In genomic region chr7:75955293-75955938, GRCh38 we compare ENCODE assay signal across 29 cellular contexts. TPM values are rescaled to one million over a fixed set of nuclear protein-coding genes. Genes with fewer than 3 reads are reported as not detected.
DNase-seq lines count a peak whose midpoint lies in the region; ATAC-seq and TF ChIP-seq lines count a peak whose summit lies in the region.
"Had no signal": no experiment of that assay in that cellular context is flagged by ENCODE, and none has a peak within 500 bp of the region (broad histone marks: within the 10 kb centered on the region; RNA-seq: fewer than 3 reads in every experiment).

No MANE protein-coding gene starts in this region.

- TF ChIP-seq EP300 in ovary (IDR thresholded peaks at IDR 0.05) = no peak

- no peak overlapping the region for H2BK120ac ChIP-seq in IMR-90 (ENCODE audit: low read depth, low read length)

- H2AK9ac ChIP-seq in IMR-90 (replicated peaks; ENCODE audit: low read depth, low read length, poor library complexity) = no peak overlapping the region

- H3K9me1 ChIP-seq in IMR-90 (ENCODE audit: insufficient read depth, low read length) = peaks cover 16% of the 10 kb centered on the region

- intact Hi-C loops in IMR-90 (cut with micrococcal nuclease) = no loop called here
- intact Hi-C loops in body of pancreas (cut with DNase I) = no loop called here
- intact Hi-C loops in thyroid gland (cut with DNase I) = no loop called here
- intact Hi-C loops in ovary (cut with DNase I) = no loop called here

- H3K4ac ChIP-seq in IMR-90 (ENCODE audit: low read depth, low read length) = no peak overlapping the region

- H3K56ac ChIP-seq in IMR-90 (ENCODE audit: extremely low read depth, insufficient read depth, low read length) = no peak overlapping the region

- 0 out of 2 replicates have a peak overlapping the region, but pooled peaks have one; percentile 24 for H2AK5ac ChIP-seq in IMR-90 (ENCODE audit: low read depth, low read length)

- no peak overlapping the region for H3K27ac ChIP-seq in IMR-90 (ENCODE audit: insufficient read depth, low read length)
- peak overlapping the region; percentile 1 to 88 (median 82) for H3K27ac ChIP-seq in body of pancreas
- peak overlapping the region; percentile 8 to 83 (median 79) for H3K27ac ChIP-seq in thyroid gland
- H3K27ac ChIP-seq in ovary = no peak overlapping the region
- H3K27ac ChIP-seq: C4-2B, coronary artery, heart left ventricle, prostate gland, SK-N-MC had no signal

- H3K27me3 ChIP-seq in IMR-90 (ENCODE audit: control insufficient read depth, insufficient read depth, low read length) = no peaks in the 10 kb centered on the region
- no peaks in the 10 kb centered on the region for H3K27me3 ChIP-seq in body of pancreas
- H3K27me3 ChIP-seq in thyroid gland = no peaks in the 10 kb centered on the region
- H3K27me3 ChIP-seq in ovary = no peaks in the 10 kb centered on the region
- H3K27me3 ChIP-seq: heart left ventricle had no signal

- no peak overlapping the region for H2BK15ac ChIP-seq in IMR-90 (ENCODE audit: low read depth, low read length)

- H3K79me1 ChIP-seq in IMR-90 (ENCODE audit: low read depth in 1 of 2, low read length in 2 of 2) = peaks cover 0 to 46% of the 10 kb centered on the region in 2 experiments; a peak in 2 of 4 replicates

- TF ChIP-seq POLR2A in IMR-90 (IDR thresholded peaks at IDR 0.05; ENCODE audit: low read depth, low read length) (no peak), body of pancreas (IDR thresholded peaks at IDR 0.05) (no peak), thyroid gland (IDR thresholded peaks at IDR 0.05) (no peak), ovary (IDR thresholded peaks at IDR 0.05) (no peak)

- POLR2A ChIA-PET in IMR-90 (lab: Charles Lee; ENCODE audit: unreplicated experiment) = no interaction called here

- WGBS in IMR-90 (ENCODE audit: extremely low coverage in 2 of 2, insufficient read length in 1 of 2), 2 experiments = 83 to 91% methylated on average over 2 to 4 of the region's 13 CpGs
- 88 to 91% methylated on average over 10 to 13 of the region's 13 CpGs for WGBS in body of pancreas, 2 donors
- 62 to 65% methylated on average over 13 of the region's 13 CpGs for WGBS in thyroid gland, 2 donors
- 90 to 93% (median 91%) methylated on average over 13 of the region's 13 CpGs for WGBS in ovary, 3 donors

- DNase-seq in IMR-90 (no peak), body of pancreas (no peak), medulla oblongata (ENCODE audit: extremely low spot score) (peak; percentile 48), thyroid gland (peak; percentile 79 to 84), COR-L47 (lab: John Stamatoyannopoulos, UW) (no peak), ovary (no peak)
- no peak for DNase-seq in activated CD4-positive, alpha-beta T cell treated with anti-CD3 and anti-CD28 coated beads for 4 hours
- DNase-seq: activated CD4-positive, alpha-beta T cell treated with anti-CD3 and anti-CD28 coated beads for 36 hours; activated naive CD4-positive, alpha-beta T cell treated with Interleukin-2 at 50 U/mL for 16 hours; activated T-cell treated with anti-CD3 and anti-CD28 coated beads, Interleukin-2, amount 50 U/mL, for 24 hours; amniotic stem cell; Calu3; DMS79 treated with DMSO at 0.1 percent for 48 hours; effector memory CD4-positive, alpha-beta T cell; foreskin fibroblast; NCI-H1105 treated with DMSO at 0.1 percent for 48 hours; NCI-H2029 treated with DMSO at 0.1 percent for 48 hours; NCI-H748 treated with DMSO at 0.1 percent for 48 hours; stimulated activated naive CD8-positive, alpha-beta T cell treated with anti-CD3 and anti-CD28 coated beads, Interleukin-15, Interleukin-2, amounts not matched to agents 100 U/mL and 50 U/mL, for 24 hours had no signal

- dilution Hi-C loops in IMR-90 (cut with HindIII; ENCODE audit: low sequenced_read_pairs, unreplicated experiment) = no loop called here

- H2BK5ac ChIP-seq in IMR-90 (ENCODE audit: low read depth, low read length, poor library complexity, severe bottlenecking) = no peak overlapping the region

- H3K9ac ChIP-seq in IMR-90 (ENCODE audit: low read depth, low read length) = no peak overlapping the region

- no peak overlapping the region for H3K18ac ChIP-seq in IMR-90 (ENCODE audit: low read depth, low read length)

- H3K9me3 ChIP-seq in IMR-90 (ENCODE audit: control insufficient read depth, insufficient read depth, low read length) (no peaks in the 10 kb centered on the region), body of pancreas (no peaks in the 10 kb centered on the region), thyroid gland (no peaks in the 10 kb centered on the region), ovary (no peaks in the 10 kb centered on the region)
- H3K9me3 ChIP-seq: HAP-1, heart left ventricle, prostate gland, thoracic aorta had no signal

- peaks cover 11% of the 10 kb centered on the region for H3K4me1 ChIP-seq in IMR-90 (ENCODE audit: control insufficient read depth, insufficient read depth, low read length)
- H3K4me1 ChIP-seq in body of pancreas = peaks cover 40% of the 10 kb centered on the region
- peaks cover 19 to 53% of the 10 kb centered on the region in 2 donors for H3K4me1 ChIP-seq in thyroid gland
- H3K4me1 ChIP-seq in ovary (ENCODE audit: insufficient read depth) = peaks cover 2% of the 10 kb centered on the region
- H3K4me1 ChIP-seq: HAP-1, prostate gland had no signal

- no peak overlapping the region for H2AFZ ChIP-seq in IMR-90 (replicated peaks; ENCODE audit: low read length, poor library complexity)

- TF ChIP-seq CTCF in IMR-90 (conservative IDR thresholded peaks at IDR 0.05; ENCODE audit: low read depth, low read length) = no peak
- no peak for TF ChIP-seq CTCF in body of pancreas (IDR thresholded peaks at IDR 0.05)
- no peak for TF ChIP-seq CTCF in thyroid gland (IDR thresholded peaks at IDR 0.05)
- no peak for TF ChIP-seq CTCF in ovary (IDR thresholded peaks at IDR 0.05)

- H3K36me3 ChIP-seq in IMR-90 (ENCODE audit: control insufficient read depth, insufficient read depth, low read length) (peaks cover 33% of the 10 kb centered on the region), body of pancreas (replicated peaks in 1 of 2; ENCODE audit: insufficient read depth in 1 of 2, low read depth in 2 of 2) (peaks cover 0 to 5% of the 10 kb centered on the region in 2 donors), thyroid gland (peaks cover 0 to 34% of the 10 kb centered on the region in 2 donors), ovary (no peaks in the 10 kb centered on the region)

- ATAC-seq in IMR-90 (ENCODE audit: low read depth) = no peak
- no peak for ATAC-seq in body of pancreas
- ATAC-seq: activated CD4-positive, alpha-beta T cell treated with anti-CD3 and anti-CD28 coated beads for 36 hours; esophagus mucosa; heart left ventricle; K562; stimulated activated naive CD8-positive, alpha-beta T cell treated with anti-CD3 and anti-CD28 coated beads, Interleukin-15, Interleukin-2, amounts not matched to agents 100 U/mL and 50 U/mL, for 24 hours had no signal

- no peak overlapping the region for H3K4me2 ChIP-seq in IMR-90 (ENCODE audit: low read depth, low read length)

- H4K91ac ChIP-seq in IMR-90 (ENCODE audit: insufficient read depth, low read depth, low read length) = no peak overlapping the region

- no TSS peak for BruUV-seq in IMR-90 (replicated peaks; lab: Mats Ljungman, UMichigan)

- H4K20me1 ChIP-seq in IMR-90 (ENCODE audit: insufficient read depth, low read length) = no peaks in the 10 kb centered on the region

- no peak for TF ChIP-seq RAD21 in IMR-90 (IDR thresholded peaks at IDR 0.05; ENCODE audit: low read length)

- H3K4me3 ChIP-seq in IMR-90 (ENCODE audit: insufficient read depth, low read depth, low read length) (no peak overlapping the region), body of pancreas (no peak overlapping the region), thyroid gland (replicated peaks in 1 of 3) (no peak overlapping the region), ovary (no peak overlapping the region)
- H3K4me3 ChIP-seq: coronary artery, HAP-1, heart left ventricle, K562, lung, prostate gland, SK-N-MC, thoracic aorta had no signal

- CTCF ChIA-PET in IMR-90 (lab: Yijun Ruan, JAX) = no interaction called here

- no peak overlapping the region for H4K5ac ChIP-seq in IMR-90 (ENCODE audit: low read depth, low read length)

- no peak overlapping the region for H2BK20ac ChIP-seq in IMR-90 (ENCODE audit: low read depth, low read length)

- H4K8ac ChIP-seq in IMR-90 (ENCODE audit: low read depth in 2 of 2, low read length in 2 of 2) = no peak overlapping the region

- in situ Hi-C loops in IMR-90 (cut with MboI; ENCODE audit: low sequenced_read_pairs) = no loop called here

- H3K14ac ChIP-seq in IMR-90 (replicated peaks; ENCODE audit: low read depth, low read length) = no peak overlapping the region

- H3K23ac ChIP-seq in IMR-90 (ENCODE audit: low read depth, low read length) = no peak overlapping the region

TF ChIP-seq in IMR-90, 13 proteins besides CTCF, POLR2A, EP300 and RAD21 (continues in another document):
- no peak for TF ChIP-seq RFX5 (IDR thresholded peaks at IDR 0.05; ENCODE audit: low read depth, low read length)
- TF ChIP-seq FOS (IDR thresholded peaks at IDR 0.05; ENCODE audit: low read depth, low read length) = no peak
- no peak for TF ChIP-seq CEBPB (IDR thresholded peaks at IDR 0.05; ENCODE audit: low read depth, low read length)
- TF ChIP-seq USF2 (IDR thresholded peaks at IDR 0.05; ENCODE audit: low read depth, low read length) = no peak
- no peak for TF ChIP-seq CHD1 (IDR thresholded peaks at IDR 0.05; ENCODE audit: low read depth, low read length)
- TF ChIP-seq RCOR1 (IDR thresholded peaks at IDR 0.05; ENCODE audit: insufficient replicate concordance, low read length) = no peak

RNA-seq across cellular contexts. Expression of gene TMEM120A, which starts 39.0 kb away (rescaled TPM):
- 23.1 and 32.1 TPM in 2 replicates for total RNA-seq in IMR-90 (2012; rRNA removed)
- 33.8 and 39.3 TPM in 2 replicates for polyA plus RNA-seq in IMR-90 (2012; rRNA removed)
- polyA plus RNA-seq in IMR-90 (2012; cell fraction: cytosol; rRNA removed) = 13.7 and 39.5 TPM in 2 replicates
- polyA plus RNA-seq in IMR-90 (2012; cell fraction: nucleus; rRNA removed; ENCODE audit: low replicate concordance) = 76.5 and 138 TPM in 2 replicates
- 10 to 100 TPM; 22.1 to 35.0 TPM for total RNA-seq in body of pancreas
- total RNA-seq in thyroid gland = 10 to 100 TPM; 25.4 to 38.2 (median 34.9) TPM
- total RNA-seq in ovary = 100 to 1,000 TPM in 3 of 7 donors, 10 to 100 TPM in 4; 44.4 to 140 (median 89.5) TPM
- 100 to 1,000 TPM; 114 to 170 TPM for polyA plus RNA-seq in ovary

RNA-seq across cellular contexts. Expression of gene POR, which starts 40.5 kb away (rescaled TPM):
- 25.3 and 25.5 TPM in 2 replicates for total RNA-seq in IMR-90 (2012; rRNA removed)
- polyA plus RNA-seq in IMR-90 (2012; rRNA removed) = 42.2 and 60.4 TPM in 2 replicates
- 31.0 and 59.1 TPM in 2 replicates for polyA plus RNA-seq in IMR-90 (2012; cell fraction: cytosol; rRNA removed)
- 74.8 and 189 TPM in 2 replicates for polyA plus RNA-seq in IMR-90 (2012; cell fraction: nucleus; rRNA removed; ENCODE audit: low replicate concordance)
- 100 to 1,000 TPM in 1 of 2 donors, 10 to 100 TPM in 1; 54.2 to 118 TPM for total RNA-seq in body of pancreas
- 100 to 1,000 TPM; 141 to 341 (median 285) TPM for total RNA-seq in thyroid gland
- 100 to 1,000 TPM in 6 of 7 donors, 10 to 100 TPM in 1; 91.2 to 191 (median 148) TPM for total RNA-seq in ovary
- polyA plus RNA-seq in ovary = 100 to 1,000 TPM in 1 of 2 donors, 10 to 100 TPM in 1; 71.8 to 144 TPM

Comparison
In these comparisons a context has a peak if more than half of its experiments do, and no peak if none do; other contexts are left out.
1. DNase-seq: peak in medulla oblongata (single experiment) and thyroid gland (2 of 2); none in IMR-90 (single experiment), body of pancreas (0 of 4), activated CD4-positive, alpha-beta T cell treated with anti-CD3 and anti-CD28 coated beads for 4 hours (0 of 2), COR-L47 (single experiment) and ovary (0 of 5).
2. H3K27ac ChIP-seq: peak in body of pancreas (4 of 4) and thyroid gland (3 of 3); none in IMR-90 (single experiment) and ovary (0 of 2).